In the genomic region with DNA sequence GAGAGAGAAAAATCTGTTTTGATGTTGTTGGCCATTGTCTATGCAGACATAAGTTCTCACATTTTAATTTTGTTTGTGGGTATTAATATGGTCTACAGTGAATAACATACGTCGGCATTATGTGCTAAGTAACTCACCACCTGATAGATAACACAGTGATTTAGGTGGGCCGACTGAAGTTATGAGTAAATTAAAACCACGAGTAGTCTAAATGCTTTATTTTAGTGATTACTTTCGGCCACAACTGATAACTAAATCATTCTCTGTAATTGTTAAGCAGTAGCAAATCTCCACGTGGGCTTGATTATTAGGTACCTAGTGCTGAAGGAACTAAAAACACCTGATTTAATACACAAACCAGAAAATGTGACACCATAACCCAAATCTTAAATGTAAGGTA, we compare ENCODE assay signal across 8 cellular contexts. TPM values are rescaled to one million over a fixed set of nuclear protein-coding genes. Genes with fewer than 3 reads are reported as not detected.
A peak's percentile ranks its signal among the peaks of the same experiment; 100 is the strongest.
DNase-seq lines count a peak whose midpoint lies in the region; ATAC-seq and TF ChIP-seq lines count a peak whose summit lies in the region.

No MANE protein-coding gene starts in this region.

- no peaks in the 10 kb centered on the region for H3K9me2 ChIP-seq in PC-9 (ENCODE audit: insufficient read depth)

- H3K4me2 ChIP-seq in PC-9, result peak overlapping the region; percentile 97

- H3K9me3 ChIP-seq in PC-9 (ENCODE audit: insufficient read depth, low read depth) (no peaks in the 10 kb centered on the region), esophagus (ENCODE audit: control insufficient read depth in 2 of 2, insufficient read depth in 1 of 2, low read depth in 1 of 2, low read length in 1 of 2) (no peaks in the 10 kb centered on the region)

- no peak overlapping the region for H3K9ac ChIP-seq in rectal smooth muscle tissue (ENCODE audit: low read length)

- CTCF ChIA-PET in PC-9 (lab: Charles Lee), result interaction anchor here (2.1 kb wide), 1 partner anchor 446 kb away, joined by 11 read pairs; no protein-coding TSS in a partner anchor

- intact Hi-C loops in PC-9 (cut with micrococcal nuclease; ENCODE audit: unreplicated experiment), result loop anchor here (2.0 to 10.0 kb wide), 3 partner anchors 124 to 1158 kb away; partner anchors contain the start of genes CEP162, PGM3 and RWDD2A

- peaks cover 36% of the 10 kb centered on the region for H3K79me2 ChIP-seq in PC-9 (ENCODE audit: low read depth)

- H3K36me3 ChIP-seq in PC-9 (ENCODE audit: low read depth) (no peaks in the 10 kb centered on the region), esophagus (ENCODE audit: control insufficient read depth in 2 of 2, insufficient read depth in 2 of 2, low read length in 1 of 2) (no peaks in the 10 kb centered on the region), rectal smooth muscle tissue (ENCODE audit: control insufficient read depth, insufficient read depth, low read length) (no peaks in the 10 kb centered on the region)

- peaks cover 9% of the 10 kb centered on the region for H3F3A ChIP-seq in PC-9 (ENCODE audit: insufficient read depth, low read depth)

- peak overlapping the region; percentile 96 for H2AFZ ChIP-seq in PC-9

- H3K4me1 ChIP-seq in PC-9 (replicated peaks; ENCODE audit: insufficient read depth) (peaks cover 12% of the 10 kb centered on the region), esophagus (ENCODE audit: control insufficient read depth in 2 of 2, insufficient read depth in 2 of 2, low read length in 1 of 2) (no peaks in the 10 kb centered on the region), rectal smooth muscle tissue (ENCODE audit: control insufficient read depth, insufficient read depth, low read length) (peaks cover 8% of the 10 kb centered on the region)

- DNase-seq in GM12865 (ENCODE audit: low read depth) (no peak), PC-9 (no peak), GDM1 (lab: John Stamatoyannopoulos, UW) (no peak), GOT3 (lab: John Stamatoyannopoulos, UW) (no peak), cerebellar nuclear complex (lab: John Stamatoyannopoulos, UW) (no peak)

- TF ChIP-seq CTCF in GM12865 (IDR thresholded peaks at IDR 0.05; ENCODE audit: insufficient read depth, low read depth, low read length, missing control alignments) (no peak), PC-9 (conservative IDR thresholded peaks at IDR 0.05) (no peak)

- H3K27me3 ChIP-seq in PC-9 (ENCODE audit: insufficient read depth, low read depth) (no peaks in the 10 kb centered on the region), esophagus (ENCODE audit: control insufficient read depth in 1 of 2, insufficient read depth in 2 of 2, low read length in 2 of 2) (no peaks in the 10 kb centered on the region), rectal smooth muscle tissue (ENCODE audit: control insufficient read depth, insufficient read depth, low read length) (no peaks in the 10 kb centered on the region)

- H3K4me3 ChIP-seq in GM12865 (ENCODE audit: low read depth, low read length) (peak overlapping the region; percentile 68), PC-9 (peak overlapping the region; percentile 95), esophagus (ENCODE audit: low read depth in 1 of 2, low read length in 2 of 2) (peak overlapping the region in 1 of 2 donors; percentile 87), rectal smooth muscle tissue (ENCODE audit: low read length) (peak overlapping the region; percentile 98)

- H4K20me1 ChIP-seq in PC-9 (ENCODE audit: insufficient read depth), result no peaks in the 10 kb centered on the region

- BruUV-seq in PC-9 (replicated peaks; lab: Mats Ljungman, UMichigan), result no TSS peak

- no peak for ATAC-seq in HG03039 (IDR thresholded peaks at IDR 0.05; ENCODE audit: unreplicated experiment)

- POLR2A ChIA-PET in PC-9 (lab: Charles Lee; ENCODE audit: unreplicated experiment), result no interaction called here

- peak overlapping the region; percentile 70 for H3K27ac ChIP-seq in PC-9
- peak overlapping the region; percentile 97 to 98 for H3K27ac ChIP-seq in esophagus (ENCODE audit: low read depth in 2 of 2, low read length in 1 of 2)
- H3K27ac ChIP-seq in rectal smooth muscle tissue (ENCODE audit: low read depth, low read length), result no peak overlapping the region

- WGBS in esophagus, 2 donors, result 29 to 37% methylated on average over 6 of the region's 6 CpGs

RNA-seq across cellular contexts. Expression of gene DOP1A, which starts 1.2 kb away (rescaled TPM):
- 3.9 and 4.1 TPM in 2 replicates for total RNA-seq in PC-9 (2021)
- 1 to 10 TPM; 5.8 to 6.0 TPM for polyA plus RNA-seq in esophagus

RNA-seq across cellular contexts. Expression of gene UBE3D, which starts 3.0 kb away (rescaled TPM):
- total RNA-seq in PC-9 (2021), result 5.5 and 6.0 TPM in 2 replicates
- 1 to 10 TPM; 2.3 to 5.9 TPM for polyA plus RNA-seq in esophagus
